20 cellular contexts compared by ENCODE assay signal in the genomic region with DNA sequence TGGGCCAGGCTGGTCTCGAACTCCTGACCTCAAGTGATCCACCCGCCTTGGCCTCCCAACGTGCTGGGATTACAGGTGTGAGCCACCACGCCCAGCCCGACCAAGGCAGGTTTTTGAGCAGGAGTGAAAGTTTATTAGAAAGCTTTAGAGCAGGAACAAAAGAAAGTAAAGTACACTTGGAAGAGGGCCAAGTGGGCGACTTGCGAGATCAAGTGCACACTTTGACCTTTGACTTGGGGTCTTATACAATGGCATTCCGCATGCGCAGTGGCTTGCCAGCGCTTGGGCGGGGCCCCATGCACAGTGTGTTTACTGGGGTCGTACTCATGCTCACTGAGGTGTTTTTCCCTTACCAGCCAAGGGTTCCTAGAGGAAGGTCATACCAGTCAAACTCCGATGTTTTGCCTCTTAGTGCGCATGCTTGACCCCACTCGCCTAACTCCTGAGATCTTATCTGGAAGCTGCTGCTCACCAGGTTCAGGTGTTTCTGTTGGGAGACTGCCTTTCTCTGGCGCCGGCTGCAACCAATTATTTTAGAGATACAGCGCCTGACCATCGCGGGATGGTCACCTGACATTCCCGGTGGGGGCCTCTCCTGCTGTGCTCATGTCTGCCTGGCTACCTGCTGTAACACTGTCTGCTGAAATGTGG. TPM values are rescaled to one million over a fixed set of nuclear protein-coding genes. Genes with fewer than 3 reads are reported as not detected.
DNase-seq lines count a peak whose midpoint lies in the region; ATAC-seq, FAIRE-seq and TF ChIP-seq lines count a peak whose summit lies in the region.
"Had no signal": no experiment of that assay in that cellular context is flagged by ENCODE, and none has a peak within 500 bp of the region (broad histone marks: within the 10 kb centered on the region; RNA-seq: fewer than 3 reads in every experiment).

No MANE protein-coding gene starts in this region.

- H3K4me3 Mint-ChIP-seq in nephron, result no peak overlapping the region
- H3K4me3 Mint-ChIP-seq: HFFc6, T-cell had no signal

- H3K79me2 ChIP-seq in K562 (ENCODE audit: control insufficient read depth, insufficient read depth, low read length), result no peaks in the 10 kb centered on the region

- H3K9me1 ChIP-seq in K562 (ENCODE audit: control insufficient read depth, insufficient read depth, low read length), result no peaks in the 10 kb centered on the region

- no peak for TF ChIP-seq RAD21 in K562 (CRISPR knock-in tag; conservative IDR thresholded peaks at IDR 0.05 in 1 of 2, IDR thresholded peaks at IDR 0.05 in 1 of 2)

- no peaks in the 10 kb centered on the region for H3K36me3 Mint-ChIP-seq in nephron (ENCODE audit: low read depth)
- H3K36me3 Mint-ChIP-seq: T-cell had no signal

- FAIRE-seq in K562 (lab: Jason Lieb, UNC), result no peak
- FAIRE-seq: GM12891, GM18507, H1 had no signal

- intact Hi-C loops in Right ventricle myocardium superior (cut with DNase I), result no loop called here
- intact Hi-C loops in heart right ventricle (cut with DNase I), result no loop called here
- intact Hi-C loops in K562 (cut with micrococcal nuclease), result loop anchor here (5.0 kb wide), 1 partner anchor 46 kb away; a partner anchor contains a TSS

- no peak overlapping the region for H3K9ac ChIP-seq in K562 (ENCODE audit: insufficient read depth in 1 of 2, low read depth in 2 of 2, low read length in 2 of 2)

- no peak for ATAC-seq in Right ventricle myocardium superior (ENCODE audit: poor library complexity)
- ATAC-seq in heart right ventricle, result no peak
- no peak for ATAC-seq in K562
- no peak for ATAC-seq in GM19395 (IDR thresholded peaks at IDR 0.05; ENCODE audit: unreplicated experiment)
- ATAC-seq: Right ventricle myocardium inferior, T-cell had no signal

- DNase-seq in Right ventricle myocardium superior (peak; percentile 34), heart right ventricle (no peak), K562 (ENCODE audit: extremely low read depth in 1 of 4, low spot score in 3 of 4) (no peak), germinal center (ENCODE audit: low spot score) (no peak), hypothalamus (lab: John Stamatoyannopoulos, UW) (no peak), NCI-H1048 (lab: John Stamatoyannopoulos, UW) (no peak)
- DNase-seq: C1 segment of cervical spinal cord, DMS 273 treated with DMSO at 0.1 percent for 48 hours, MG63, NCI-H1105, NCI-H187, T-cell had no signal

- peaks cover 3% of the 10 kb centered on the region for H3K27me3 Mint-ChIP-seq in nephron (ENCODE audit: low read depth)
- H3K27me3 Mint-ChIP-seq: T-cell had no signal

- no peaks in the 10 kb centered on the region for H3K9me3 Mint-ChIP-seq in nephron
- H3K9me3 Mint-ChIP-seq: HFFc6, T-cell had no signal

- in situ Hi-C loops in K562 (cut with MboI), result no loop called here

- CTCF ChIA-PET in K562 (lab: Yijun Ruan, JAX; ENCODE audit: low intra/inter-chr PET ratio), result no interaction called here

- no TSS peak for BruUV-seq in K562 (replicated peaks; lab: Mats Ljungman, UMichigan)

- H3K4me2 ChIP-seq in K562 (ENCODE audit: insufficient read depth, low read length), result no peak overlapping the region

- H3K27me3 ChIP-seq in heart right ventricle (no peaks in the 10 kb centered on the region), K562 (ENCODE audit: control insufficient read depth in 2 of 2, insufficient read depth in 2 of 2, low read length in 2 of 2) (no peaks in the 10 kb centered on the region)
- H3K27me3 ChIP-seq: MG63 had no signal

- no peak for TF ChIP-seq POLR2A in K562 (conservative IDR thresholded peaks at IDR 0.05)

- no peaks in the 10 kb centered on the region for H3K36me3 ChIP-seq in heart right ventricle
- no peaks in the 10 kb centered on the region for H3K36me3 ChIP-seq in K562 (ENCODE audit: control insufficient read depth, insufficient read depth, low read length)
- H3K36me3 ChIP-seq: MG63 had no signal

- peaks cover 15% of the 10 kb centered on the region for H3K4me1 Mint-ChIP-seq in nephron

- H4K20me1 ChIP-seq in K562 (replicated peaks; ENCODE audit: control insufficient read depth, insufficient read depth, low read length), result no peaks in the 10 kb centered on the region

- H3K27ac Mint-ChIP-seq in nephron, result peak overlapping the region in 2 of 3 experiments; percentile 83 to 87
- H3K27ac Mint-ChIP-seq: HFFc6, T-cell had no signal

- H2AFZ ChIP-seq in K562 (ENCODE audit: low read depth, low read length), result 0 out of 2 replicates have a peak overlapping the region, but pooled peaks have one; percentile 23

- H3K4me1 ChIP-seq in heart right ventricle (peaks cover 8 to 42% (median 26%) of the 10 kb centered on the region in 9 donors), K562 (replicated peaks in 1 of 2; ENCODE audit: control insufficient read depth in 2 of 2, insufficient read depth in 2 of 2, low read length in 2 of 2) (peaks cover 16 to 22% of the 10 kb centered on the region in 2 experiments)

- POLR2A ChIA-PET in K562 (lab: Yijun Ruan, JAX), result interaction anchor here (0.7 kb wide), 1 partner anchor 20 kb away, joined by 3 read pairs; no protein-coding TSS in a partner anchor

- WGBS in heart right ventricle, 2 donors, result 85 to 87% methylated on average over 21 of the region's 21 CpGs
- 59% methylated on average over 11 of the region's 21 CpGs for WGBS in K562 (ENCODE audit: insufficient coverage, low coverage, missing lambda C conversion rate)

- H3K27ac ChIP-seq in heart right ventricle (peak overlapping the region in 1 of 10 donors; percentile 85), K562 (ENCODE audit: extremely low read depth, low read depth, low read length) (no peak overlapping the region)
- H3K27ac ChIP-seq: SK-N-MC had no signal

- TF ChIP-seq EP300 in K562 (IDR thresholded peaks at IDR 0.05; ENCODE audit: low read length), result no peak

- H3K9me3 ChIP-seq in heart right ventricle (no peaks in the 10 kb centered on the region), K562 (replicated peaks; ENCODE audit: control insufficient read depth, insufficient read depth, low read depth, low read length) (no peaks in the 10 kb centered on the region)
- H3K9me3 ChIP-seq: MG63 had no signal

- no peak for TF ChIP-seq CTCF in heart right ventricle (IDR thresholded peaks at IDR 0.05)
- TF ChIP-seq CTCF in K562 (IDR thresholded peaks at IDR 0.05 in 2 of 3, conservative IDR thresholded peaks at IDR 0.05 in 1 of 3; ENCODE audit: insufficient read depth in 2 of 3, low read depth in 1 of 3, low read length in 3 of 3), result no peak
- TF ChIP-seq CTCF in nephron (IDR thresholded peaks at IDR 0.05; ENCODE audit: unreplicated experiment in 3 of 3), result no peak

- H3K4me3 ChIP-seq in heart right ventricle (no peak overlapping the region), K562 (no peak overlapping the region)
- H3K4me3 ChIP-seq: MG63, SK-N-MC had no signal

TF ChIP-seq in K562, 482 proteins besides CTCF, POLR2A, EP300 and RAD21:
- TF ChIP-seq TAF15 (IDR thresholded peaks at IDR 0.05; ENCODE audit: low read depth, low read length) (no peak), NFIC (IDR thresholded peaks at IDR 0.05) (peak; percentile 71), ZNF75A (CRISPR knock-in tag; IDR thresholded peaks at IDR 0.05) (no peak), PHB (CRISPR knock-in tag; IDR thresholded peaks at IDR 0.05) (no peak), HNRNPUL1 (IDR thresholded peaks at IDR 0.05; ENCODE audit: low read length) (no peak), ZNF175 (CRISPR knock-in tag; IDR thresholded peaks at IDR 0.05; ENCODE audit: low read depth) (no peak), NR2C1 (IDR thresholded peaks at IDR 0.05) (peak; percentile 14; the same call in 1 of the 2 replicates), NR2C1 (tag; IDR thresholded peaks at IDR 0.05) (no peak), RAD51 (IDR thresholded peaks at IDR 0.05; ENCODE audit: borderline replicate concordance, low read depth) (no peak)
- TF ChIP-seq, protein P1, sequence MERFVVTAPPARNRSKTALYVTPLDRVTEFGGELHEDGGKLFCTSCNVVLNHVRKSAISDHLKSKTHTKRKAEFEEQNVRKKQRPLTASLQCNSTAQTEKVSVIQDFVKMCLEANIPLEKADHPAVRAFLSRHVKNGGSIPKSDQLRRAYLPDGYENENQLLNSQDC (CRISPR knock-in tag; IDR thresholded peaks at IDR 0.05), result no peak
- TF ChIP-seq, protein P2, sequence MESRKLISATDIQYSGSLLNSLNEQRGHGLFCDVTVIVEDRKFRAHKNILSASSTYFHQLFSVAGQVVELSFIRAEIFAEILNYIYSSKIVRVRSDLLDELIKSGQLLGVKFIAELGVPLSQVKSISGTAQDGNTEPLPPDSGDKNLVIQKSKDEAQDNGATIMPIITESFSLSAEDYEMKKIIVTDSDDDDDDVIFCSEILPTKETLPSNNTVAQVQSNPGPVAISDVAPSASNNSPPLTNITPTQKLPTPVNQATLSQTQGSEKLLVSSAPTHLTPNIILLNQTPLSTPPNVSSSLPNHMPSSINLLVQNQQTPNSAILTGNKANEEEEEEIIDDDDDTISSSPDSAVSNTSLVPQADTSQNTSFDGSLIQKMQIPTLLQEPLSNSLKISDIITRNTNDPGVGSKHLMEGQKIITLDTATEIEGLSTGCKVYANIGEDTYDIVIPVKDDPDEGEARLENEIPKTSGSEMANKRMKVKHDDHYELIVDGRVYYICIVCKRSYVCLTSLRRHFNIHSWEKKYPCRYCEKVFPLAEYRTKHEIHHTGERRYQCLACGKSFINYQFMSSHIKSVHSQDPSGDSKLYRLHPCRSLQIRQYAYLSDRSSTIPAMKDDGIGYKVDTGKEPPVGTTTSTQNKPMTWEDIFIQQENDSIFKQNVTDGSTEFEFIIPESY (CRISPR knock-in tag; IDR thresholded peaks at IDR 0.05), result 0 out of 2 replicates have a peak, but pooled peaks have one; percentile 41

RNA-seq across cellular contexts. Expression of a gene that starts 46.9 kb away (rescaled TPM):
- total RNA-seq in Right ventricle myocardium superior (30.0 TPM), heart right ventricle (10 to 100 TPM; 27.4 to 61.8 (median 38.6) TPM), K562 (2014; rRNA removed) (27.6 and 37.5 TPM in 2 replicates), K562 (2014; rRNA removed; fragmentation: Illumina TruSeq; extraction: Trizol) (22.5 and 25.6 TPM in 2 replicates), K562 (2015; rRNA removed; fragmentation: Illumina TruSeq; extraction: Trizol) (27.4 and 27.9 TPM in 2 replicates), K562 (2021) (43.3 and 48.1 TPM in 2 replicates)
- polyA plus RNA-seq in heart right ventricle (10 to 100 TPM; 35.0 to 65.3 TPM), K562 (2011; rRNA removed) (20.3 and 27.7 TPM in 2 replicates), K562 (2014; fragmentation: Illumina TruSeq; extraction: Trizol) (32.2 and 33.4 TPM in 2 replicates), K562 (2014; fragmentation: Nextera tagmentation; extraction: Ambion mirVana) (10 to 100 TPM in 1 of 2 experiments, 1 to 10 TPM in 1; 9.4 to 13.0 TPM), K562 (2014; rRNA removed) (17.0 and 19.0 TPM in 2 replicates)
- 104 and 176 TPM in 2 replicates for total RNA-seq in K562 (2011; cell fraction: chromatin; rRNA removed; ENCODE audit: low replicate concordance)
- total RNA-seq in K562 (2011; cell fraction: nucleolus; rRNA removed), result 86.7 and 89.5 TPM in 2 replicates
- total RNA-seq in K562 (2011; cell fraction: nucleoplasm; rRNA removed), result 74.4 and 75.0 TPM in 2 replicates
- 18.4 and 30.1 TPM in 2 replicates for polyA plus RNA-seq in K562 (2011; cell fraction: cytosol; rRNA removed)
- 111 and 183 TPM in 2 replicates for polyA plus RNA-seq in K562 (2011; cell fraction: nucleus; rRNA removed)
- polyA plus RNA-seq in K562 (2012), result 37.0 and 76.9 TPM in 2 replicates
- 75.9 and 104 TPM in 2 replicates for polyA minus RNA-seq in K562 (2011; rRNA and poly(A)+ RNA removed)
- 66.1 and 94.5 TPM in 2 replicates for polyA minus RNA-seq in K562 (2011; cell fraction: cytosol; rRNA and poly(A)+ RNA removed)
- polyA minus RNA-seq in K562 (2011; cell fraction: nucleus; rRNA and poly(A)+ RNA removed), result 56.8 and 166 TPM in 2 replicates
